ENCODE assay signal across 9 cellular contexts in genomic region chr5:161719157-161719556, GRCh38. TPM values are rescaled to one million over a fixed set of nuclear protein-coding genes. Genes with fewer than 3 reads are reported as not detected.
"Had no signal": no experiment of that assay in that cellular context is flagged by ENCODE, and none has a peak within 500 bp of the region (broad histone marks: within the 10 kb centered on the region; RNA-seq: fewer than 3 reads in every experiment).

No MANE protein-coding gene starts in this region.

- H3K9me3 ChIP-seq: HAP-1 had no signal

- H3K4me2 ChIP-seq: GM23338 had no signal

- H3K4me3 ChIP-seq: GM23248, GM23338, HAP-1 had no signal

- H2AFZ ChIP-seq: GM23248, GM23338 had no signal

- DNase-seq: GM23248, GOT3, H7, H9, HCEC 1CT, HFFc6 had no signal

- H3K27ac ChIP-seq: GM23248 had no signal

- H3K36me3 ChIP-seq: HAP-1 had no signal

- H3K9ac ChIP-seq: GM23248 had no signal

RNA-seq across cellular contexts. Expression of gene GABRA6, which starts 33.6 kb away (rescaled TPM):
- polyA plus RNA-seq: GM23248, GM23338, H1 had no signal
